ENCODE assay signal across 8 cellular contexts in genomic region chr14:45135181-45135580, GRCh38. TPM values are rescaled to one million over a fixed set of nuclear protein-coding genes. Genes with fewer than 3 reads are reported as not detected.
DNase-seq lines count a peak whose midpoint lies in the region; ATAC-seq and TF ChIP-seq lines count a peak whose summit lies in the region.

No MANE protein-coding gene starts in this region.

- DNase-seq in NCI-H1105 treated with DMSO at 0.1 percent for 48 hours (lab: John Stamatoyannopoulos, UW) (peak; percentile 45), NCI-H1105 (lab: John Stamatoyannopoulos, UW) (no peak), PC-3 (peak; percentile 7), epithelial cell of esophagus (ENCODE audit: low read depth) (peak; percentile 30), osteoblast (ENCODE audit: insufficient read length, low spot score, missing footprints) (no peak), GM10248 (ENCODE audit: extremely low spot score) (no peak)

- no peaks in the 10 kb centered on the region for H3K9me3 ChIP-seq in PC-3 (ENCODE audit: low read length)
- H3K9me3 ChIP-seq in osteoblast (ENCODE audit: low read depth, low read length) = no peaks in the 10 kb centered on the region

- H3K36me3 ChIP-seq in PC-3 (ENCODE audit: low read depth, low read length) (no peaks in the 10 kb centered on the region), osteoblast (ENCODE audit: insufficient read depth, low read length) (no peaks in the 10 kb centered on the region)

- no TSS peak for BruUV-seq in PC-3 (replicated peaks; lab: Mats Ljungman, UMichigan)

- no peaks in the 10 kb centered on the region for H3K27me3 ChIP-seq in PC-3 (ENCODE audit: low read length)
- no peaks in the 10 kb centered on the region for H3K27me3 ChIP-seq in osteoblast (ENCODE audit: insufficient read depth, low read length)

- H3K9me2 ChIP-seq in PC-3 (replicated peaks; ENCODE audit: low read length) = no peaks in the 10 kb centered on the region

- H2AFZ ChIP-seq in PC-3 (ENCODE audit: low read length) (peak overlapping the region; percentile 94), osteoblast (ENCODE audit: low read length) (peak overlapping the region; percentile 89)

- H3K4me3 ChIP-seq in PC-3 (ENCODE audit: low read length) (peak overlapping the region; percentile 97), epithelial cell of esophagus (ENCODE audit: low read length) (peak overlapping the region; percentile 86), osteoblast (ENCODE audit: insufficient read depth, low read length) (peak overlapping the region; percentile 86)

- H3K9ac ChIP-seq in PC-3 (ENCODE audit: low read length) = peak overlapping the region; percentile 65

- no peaks in the 10 kb centered on the region for H3F3A ChIP-seq in PC-3 (ENCODE audit: low read length, unreplicated experiment)

- H3K27ac ChIP-seq in PC-3 (ENCODE audit: low read length) = peak overlapping the region; percentile 32
- H3K27ac ChIP-seq in osteoblast (ENCODE audit: low read depth, low read length) = peak overlapping the region; percentile 87

- H4K20me1 ChIP-seq in PC-3 (ENCODE audit: low read length) (peaks cover 17% of the 10 kb centered on the region), osteoblast (ENCODE audit: insufficient read depth, low read length) (no peaks in the 10 kb centered on the region)

- CTCF ChIA-PET in PC-3 (lab: Charles Lee) = interaction anchor here (2.2 kb wide), 1 partner anchor 221 kb away, joined by 9 read pairs; no protein-coding TSS in a partner anchor
- CTCF ChIA-PET in GM10248 (lab: Yijun Ruan, JAX) = interaction anchor here (1.1 to 2.1 kb wide), 6 partner anchors 15 to 134 kb away, joined by 3 to 6 read pairs (median 4); no protein-coding TSS in a partner anchor

- POLR2A ChIA-PET in PC-3 (lab: Charles Lee; ENCODE audit: unreplicated experiment) (interaction anchor here (0.6 to 0.8 kb wide), 3 partner anchors 131 to 174 kb away, joined by 3 to 4 read pairs (median 3); partner anchors contain the start of gene KLHL28), GM10248 (lab: Yijun Ruan, JAX) (interaction anchor here (1.6 kb wide), 1 partner anchor 173 kb away, joined by 3 read pairs; the partner anchor contains the start of genes KLHL28 and TOGARAM1)

- intact Hi-C loops in PC-3 (cut with micrococcal nuclease) = loop anchor here (1.0 to 2.0 kb wide), 4 partner anchors 20 to 133 kb away; partner anchors contain the start of gene PRPF39

- H3K4me2 ChIP-seq in PC-3 (ENCODE audit: low read length) = peak overlapping the region; percentile 95
- H3K4me2 ChIP-seq in osteoblast (ENCODE audit: insufficient read depth, low read length) = peak overlapping the region; percentile 98

- H3K79me2 ChIP-seq in PC-3 (ENCODE audit: low read length) = peaks cover 80% of the 10 kb centered on the region
- peaks cover 74% of the 10 kb centered on the region for H3K79me2 ChIP-seq in osteoblast (ENCODE audit: insufficient read depth, low read length)

- TF ChIP-seq CTCF in PC-3 (conservative IDR thresholded peaks at IDR 0.05; ENCODE audit: low read depth, low read length) = no peak
- no peak for TF ChIP-seq CTCF in epithelial cell of esophagus (IDR thresholded peaks at IDR 0.05; ENCODE audit: insufficient read depth, low read depth, low read length, missing control alignments)
- TF ChIP-seq CTCF in osteoblast (IDR thresholded peaks at IDR 0.05; ENCODE audit: extremely low read depth, low read depth, low read length) = no peak
- TF ChIP-seq CTCF in GM10248 (IDR thresholded peaks at IDR 0.05; ENCODE audit: control extremely low read depth, extremely low read depth, low read depth, missing control alignments) = no peak

- no peak for ATAC-seq in PC-3
- no peak for ATAC-seq in HG03521 (IDR thresholded peaks at IDR 0.05; ENCODE audit: unreplicated experiment)
- no peak for ATAC-seq in activated CD4-positive, CD25-positive, alpha-beta regulatory T cell treated with anti-CD3 and anti-CD28 coated beads, Interleukin-2, amount 50 U/mL, for 24 hours

- H3K4me1 ChIP-seq in PC-3 (ENCODE audit: insufficient read depth, low read length) (peaks cover 25% of the 10 kb centered on the region), osteoblast (ENCODE audit: insufficient read depth, low read length) (peaks cover 21% of the 10 kb centered on the region)

RNA-seq across cellular contexts. Expression of gene FANCM, which starts 0.5 kb away (rescaled TPM):
- total RNA-seq in PC-3 (2014; rRNA removed) = 11.7 and 15.6 TPM in 2 replicates
- total RNA-seq in osteoblast = 6.2 and 6.8 TPM in 2 replicates

RNA-seq across cellular contexts. Expression of gene FKBP3, which starts 0.9 kb away (rescaled TPM):
- 48.0 and 53.7 TPM in 2 replicates for total RNA-seq in PC-3 (2014; rRNA removed)
- total RNA-seq in osteoblast = 17.4 and 17.7 TPM in 2 replicates

RNA-seq across cellular contexts. Expression of gene PRPF39, which starts 51.3 kb away (rescaled TPM):
- total RNA-seq in PC-3 (2014; rRNA removed) = 16.9 and 19.2 TPM in 2 replicates
- 35.1 and 35.9 TPM in 2 replicates for total RNA-seq in osteoblast

Comparison
In these comparisons a context has a peak if more than half of its experiments do, and no peak if none do; other contexts are left out.
1. DNase-seq: peak in NCI-H1105 treated with DMSO at 0.1 percent for 48 hours (single experiment), PC-3 (single experiment) and epithelial cell of esophagus (single experiment); none in NCI-H1105 (single experiment), osteoblast (single experiment) and GM10248 (single experiment).
2. Peak in every context shown above with its lines, with median percentiles within 50 percentile points of each other: H3K4me3 ChIP-seq.